ENCODE assay signal across 9 cellular contexts in genomic region chr14:37172024-37172869, GRCh38. TPM values are rescaled to one million over a fixed set of nuclear protein-coding genes. Genes with fewer than 3 reads are reported as not detected.
DNase-seq lines count a peak whose midpoint lies in the region; ATAC-seq and TF ChIP-seq lines count a peak whose summit lies in the region.
"Had no signal": no experiment of that assay in that cellular context is flagged by ENCODE, and none has a peak within 500 bp of the region (broad histone marks: within the 10 kb centered on the region; RNA-seq: fewer than 3 reads in every experiment).

TSS of gene SLC25A21 (minus strand) at chr14:37172606.

- peak within 1 kb of the TSS; percentile 76 for H3K27ac ChIP-seq in mammary epithelial cell (ENCODE audit: insufficient read depth, low read depth, low read length)

- peak within 1 kb of the TSS; percentile 86 for H3K4me2 ChIP-seq in mammary epithelial cell (ENCODE audit: insufficient read depth, low read depth, low read length)

- peak within 1 kb of the TSS; percentile 55 to 72 (median 67) for H3K4me3 ChIP-seq in mammary epithelial cell (replicated peaks in 1 of 3; ENCODE audit: insufficient read depth in 1 of 3, low read depth in 2 of 3, low read length in 3 of 3)
- peak within 1 kb of the TSS; percentile 91 for H3K4me3 ChIP-seq in iPS-11a (ENCODE audit: low read depth, low read length)

- H3K4me1 ChIP-seq in mammary epithelial cell (ENCODE audit: insufficient read depth, low read length): no peaks in the 10 kb centered on the region

- no peaks in the 10 kb centered on the region for H4K20me1 ChIP-seq in mammary epithelial cell (ENCODE audit: insufficient read depth, low read length)

- peak in 1 of 2 donors; percentile 6 for TF ChIP-seq CTCF in mammary epithelial cell (conservative IDR thresholded peaks at IDR 0.05 in 1 of 2, IDR thresholded peaks at IDR 0.05 in 1 of 2; ENCODE audit: extremely low read depth in 1 of 2, insufficient read depth in 1 of 2, low read depth in 1 of 2, low read length in 2 of 2)

- peak; percentile 2 to 6 for DNase-seq in activated CD4-positive, alpha-beta T cell treated with anti-CD3 and anti-CD28 coated beads, Interleukin-2, amount 50 U/mL, for 48 hours
- DNase-seq in activated CD4-positive, alpha-beta T cell treated with anti-CD3 and anti-CD28 coated beads, Interleukin-2, amount 50 U/mL, for 4 hours: no peak
- peak; percentile 84 to 92 for DNase-seq in NCI-H526 (lab: John Stamatoyannopoulos, UW)
- DNase-seq in mammary epithelial cell: peak; percentile 85
- peak; percentile 83 for DNase-seq in sciatic nerve (ENCODE audit: low spot score)
- DNase-seq: DND-41 had no signal

- no peaks in the 10 kb centered on the region for H3K9me3 ChIP-seq in mammary epithelial cell (replicated peaks; ENCODE audit: insufficient read depth, low read length)

- intact Hi-C loops in mammary epithelial cell (cut with micrococcal nuclease) (loop anchor here (1.0 to 5.0 kb wide), 2 partner anchors 25 to 50 kb away; partner anchors contain the start of gene MIPOL1), sciatic nerve (cut with DNase I) (no loop called here)

- no peaks in the 10 kb centered on the region for H3K36me3 ChIP-seq in mammary epithelial cell (ENCODE audit: insufficient read depth, low read length)

- dilution Hi-C loops in mammary epithelial cell (cut with HindIII; ENCODE audit: low sequenced_read_pairs): no loop called here

- peak within 1 kb of the TSS; percentile 81 for H3K9ac ChIP-seq in mammary epithelial cell (ENCODE audit: insufficient read depth, low read length)

- BruUV-seq in mammary epithelial cell (replicated peaks; lab: Mats Ljungman, UMichigan): TSS peak; percentile 59

- CTCF ChIA-PET in mammary epithelial cell (lab: Charles Lee; ENCODE audit: low non-redundant PET): interaction anchor here (0.6 kb wide), 2 partner anchors 55 to 82 kb away, joined by 3 read pairs; no protein-coding TSS in a partner anchor

- ATAC-seq in sciatic nerve: peak; percentile 96
- ATAC-seq in GM21515 (IDR thresholded peaks at IDR 0.05; ENCODE audit: unreplicated experiment): no peak
- no peak for ATAC-seq in GM19452 (IDR thresholded peaks at IDR 0.05; ENCODE audit: unreplicated experiment)

- H3K27me3 ChIP-seq in mammary epithelial cell (ENCODE audit: insufficient read depth, low read length): no peaks in the 10 kb centered on the region

- in situ Hi-C loops in mammary epithelial cell (cut with MboI; ENCODE audit: low sequenced_read_pairs in 2 of 2): no loop called here

- H2AFZ ChIP-seq in mammary epithelial cell (ENCODE audit: low read depth, low read length): peak within 1 kb of the TSS; percentile 95

- H3K79me2 ChIP-seq in mammary epithelial cell (ENCODE audit: insufficient read depth, low read length): peaks cover 3% of the 10 kb centered on the region

- WGBS in mammary epithelial cell (ENCODE audit: low coverage, missing lambda C conversion rate): 3% methylated on average over 44 of the region's 66 CpGs

RNA-seq across cellular contexts. Expression of gene SLC25A21, which starts in this region (rescaled TPM):
- total RNA-seq in mammary epithelial cell: 1 to 10 TPM in 1 of 2 donors, under 1 TPM in 1; 0.99 to 1.3 TPM
- 0.31 TPM for polyA plus RNA-seq in mammary epithelial cell
- polyA minus RNA-seq in mammary epithelial cell: not detected
- 1.4 TPM for total RNA-seq in sciatic nerve

Comparison
In these comparisons a context has a peak if more than half of its experiments do, and no peak if none do; other contexts are left out.
1. DNase-seq: peak in activated CD4-positive, alpha-beta T cell treated with anti-CD3 and anti-CD28 coated beads, Interleukin-2, amount 50 U/mL, for 48 hours (2 of 2), NCI-H526 (2 of 2), mammary epithelial cell (single experiment) and sciatic nerve (single experiment); none in activated CD4-positive, alpha-beta T cell treated with anti-CD3 and anti-CD28 coated beads, Interleukin-2, amount 50 U/mL, for 4 hours (0 of 2).